Comparison of ENCODE assay signal across 23 cellular contexts in genomic region chr12:31021809-31022492, GRCh38. TPM values are rescaled to one million over a fixed set of nuclear protein-coding genes. Genes with fewer than 3 reads are reported as not detected.
A peak's percentile ranks its signal among the peaks of the same experiment; 100 is the strongest.
DNase-seq lines count a peak whose midpoint lies in the region; ATAC-seq, FAIRE-seq and TF ChIP-seq lines count a peak whose summit lies in the region.
"Had no signal": no experiment of that assay in that cellular context is flagged by ENCODE, and none has a peak within 500 bp of the region (broad histone marks: within the 10 kb centered on the region; RNA-seq: fewer than 3 reads in every experiment).

No MANE protein-coding gene starts in this region.

- no peak overlapping the region for H3K4me3 ChIP-seq in H1 (ENCODE audit: extremely low read depth in 1 of 4, insufficient read depth in 2 of 4, low read depth in 3 of 4, low read length in 4 of 4)
- H3K4me3 ChIP-seq: left ventricle myocardium inferior, neural progenitor cell, psoas muscle, suprapubic skin had no signal

- H4K8ac ChIP-seq in H1 (ENCODE audit: extremely low read depth, insufficient read depth, low read length): no peak overlapping the region

- 84% methylated on average over 4 of the region's 4 CpGs; no CpG with 5 or more reads in 1 of the 2 experiments for WGBS in H1 (ENCODE audit: extremely low coverage in 1 of 2, insufficient coverage in 1 of 2, insufficient read length in 1 of 2, insufficient replicate concordance in 2 of 2, low coverage in 1 of 2, low lambda C conversion rate in 2 of 2, missing lambda C conversion rate in 1 of 2), 2 experiments

- no peak for ATAC-seq in GM21390 (IDR thresholded peaks at IDR 0.05; ENCODE audit: unreplicated experiment)
- ATAC-seq: psoas muscle had no signal

- no peak overlapping the region for H2AFZ ChIP-seq in H1 (ENCODE audit: low read length)
- H2AFZ ChIP-seq: neural progenitor cell had no signal

- H3K79me1 ChIP-seq in H1 (ENCODE audit: low read depth, low read length): no peaks in the 10 kb centered on the region

- peak; percentile 20 to 29; a peak in 2 of 4 replicates for TF ChIP-seq RAD21 in H1 (IDR thresholded peaks at IDR 0.05 in 1 of 2, conservative IDR thresholded peaks at IDR 0.05 in 1 of 2; ENCODE audit: low read depth in 2 of 2, low read length in 2 of 2)

- no peak overlapping the region for H2BK5ac ChIP-seq in H1 (ENCODE audit: low read depth, low read length)

- H2AK5ac ChIP-seq in H1 (ENCODE audit: low read depth, low read length): no peak overlapping the region

- no peaks in the 10 kb centered on the region for H3K27me3 ChIP-seq in H1 (replicated peaks in 1 of 4; ENCODE audit: control insufficient read depth in 3 of 4, extremely low read depth in 1 of 4, insufficient read depth in 3 of 4, low read length in 3 of 4)
- H3K27me3 ChIP-seq: neural progenitor cell, suprapubic skin had no signal

- no peak; a peak in 1 of 4 replicates for TF ChIP-seq CTCF in H1 (IDR thresholded peaks at IDR 0.05; ENCODE audit: control extremely low read depth in 1 of 3, insufficient read depth in 1 of 3, low read depth in 1 of 3, low read length in 3 of 3)

- no peak for TF ChIP-seq EP300 in H1 (IDR thresholded peaks at IDR 0.05; ENCODE audit: borderline replicate concordance in 1 of 2, low read depth in 2 of 2, low read length in 2 of 2)

- H3K79me2 ChIP-seq in H1 (ENCODE audit: control insufficient read depth in 1 of 2, insufficient read depth in 2 of 2, low read length in 2 of 2): no peaks in the 10 kb centered on the region

- H3K4me1 ChIP-seq in H1 (replicated peaks in 1 of 4; ENCODE audit: control insufficient read depth in 3 of 4, insufficient read depth in 4 of 4, low read length in 3 of 4): no peaks in the 10 kb centered on the region
- H3K4me1 ChIP-seq: left ventricle myocardium inferior, neural progenitor cell, psoas muscle had no signal

- no peaks in the 10 kb centered on the region; a peak in 1 of 4 replicates for H3K9me3 ChIP-seq in H1 (ENCODE audit: insufficient read depth in 2 of 2, low read depth in 1 of 2, low read length in 1 of 2)
- H3K9me3 ChIP-seq: psoas muscle, suprapubic skin had no signal

- H3K27ac ChIP-seq in H1 (ENCODE audit: low read depth, low read length): no peak overlapping the region
- H3K27ac ChIP-seq: left ventricle myocardium inferior, neural progenitor cell, psoas muscle, suprapubic skin had no signal

- DNase-seq in NCI-H1417 (lab: John Stamatoyannopoulos, UW): peak in 2 of 3 experiments; percentile 14 to 39
- DNase-seq in NCI-H1417 treated with DMSO at 0.1 percent for 48 hours (lab: John Stamatoyannopoulos, UW): no peak
- DNase-seq in NCI-H526 treated with DMSO at 0.1 percent for 48 hours (lab: John Stamatoyannopoulos, UW): peak; percentile 77
- DNase-seq in H1 (ENCODE audit: low read depth in 1 of 2, low spot score in 2 of 2): peak in 1 of 2 experiments; percentile 17
- DNase-seq in renal cortical epithelial cell (ENCODE audit: low read depth): peak; percentile 27
- DNase-seq in GM19240 (ENCODE audit: insufficient read length, low spot score): no peak
- no peak for DNase-seq in MV-4-11 (lab: John Stamatoyannopoulos, UW)
- DNase-seq: activated CD4-positive, alpha-beta T cell treated with anti-CD3 and anti-CD28 coated beads, Interleukin-2, amount 50 U/mL, for 4 hours; activated T-cell treated with anti-CD3 and anti-CD28 coated beads for 4 hours; amygdala; DMS 273 treated with DMSO at 0.1 percent for 48 hours; foreskin melanocyte; GOT3; left ventricle myocardium inferior; NCI-H2107; psoas muscle; SHP77; stimulated activated CD4-positive, alpha-beta T cell treated with anti-CD3 and anti-CD28 coated beads, Interleukin-12 subunit alpha, Interleukin-12 subunit beta, amount 100 ng/mL, for 4 hours; T-helper 1 cell had no signal

- no peaks in the 10 kb centered on the region; a peak in 1 of 8 replicates for H3K36me3 ChIP-seq in H1 (ENCODE audit: control insufficient read depth in 2 of 4, insufficient read depth in 4 of 4, low read length in 3 of 4)
- H3K36me3 ChIP-seq: left ventricle myocardium inferior, neural progenitor cell, suprapubic skin had no signal

- FAIRE-seq in H1 (lab: Jason Lieb, UNC): no peak
- FAIRE-seq: A204.1 had no signal

- TF ChIP-seq POLR2A in H1 (IDR thresholded peaks at IDR 0.05; ENCODE audit: control extremely low read depth in 1 of 2, low read depth in 2 of 2, low read length in 2 of 2): no peak

- H3K56ac ChIP-seq in H1 (replicated peaks; ENCODE audit: insufficient read length, low read depth, low read length): no peak overlapping the region

- H3K14ac ChIP-seq in H1 (ENCODE audit: insufficient read length): no peak overlapping the region

- no peak overlapping the region for H2BK12ac ChIP-seq in H1 (ENCODE audit: low read depth, low read length)

- no peak overlapping the region for H3K4ac ChIP-seq in H1 (replicated peaks; ENCODE audit: insufficient read length, low read depth, low read length)

- H4K91ac ChIP-seq in H1 (replicated peaks; ENCODE audit: insufficient read length, low read length): no peak overlapping the region

- no peak overlapping the region for H2BK15ac ChIP-seq in H1 (ENCODE audit: low read length)

- CTCF ChIA-PET in H1 (lab: Charles Lee; ENCODE audit: partially characterized antibody): interaction anchor here (0.6 to 3.1 kb wide), 18 partner anchors 9 to 225 kb away, joined by 3 to 14 read pairs (median 4); partner anchors contain the start of gene DDX11

- peaks cover 3% of the 10 kb centered on the region; the same call in 1 of the 2 replicates for H3K23me2 ChIP-seq in H1 (ENCODE audit: low read depth, low read length)

- H3K4me2 ChIP-seq in H1 (ENCODE audit: insufficient read depth in 1 of 2, low read depth in 2 of 2, low read length in 2 of 2): no peak overlapping the region
- H3K4me2 ChIP-seq: neural progenitor cell had no signal

- H4K20me1 ChIP-seq in H1 (replicated peaks in 1 of 2; ENCODE audit: control insufficient read depth in 1 of 2, insufficient read depth in 2 of 2, low read length in 2 of 2): no peaks in the 10 kb centered on the region

- H2BK20ac ChIP-seq in H1 (ENCODE audit: low read length): no peak overlapping the region

- H3K9ac ChIP-seq in H1 (replicated peaks in 1 of 4; ENCODE audit: extremely low read depth in 1 of 4, low read depth in 3 of 4, low read length in 3 of 4): no peak overlapping the region
- H3K9ac ChIP-seq: neural progenitor cell had no signal

- H2BK120ac ChIP-seq in H1 (replicated peaks; ENCODE audit: low read depth, low read length): no peak overlapping the region

- H3K18ac ChIP-seq in H1 (ENCODE audit: extremely low read depth, low read length): no peak overlapping the region

- H4K5ac ChIP-seq in H1 (ENCODE audit: insufficient read length, low read depth, low read length): no peak overlapping the region

- POLR2A ChIA-PET in H1 (lab: Charles Lee; ENCODE audit: partially characterized antibody): interaction anchor here (0.9 kb wide), 1 partner anchor 53 kb away, joined by 3 read pairs; no protein-coding TSS in a partner anchor

- no peak overlapping the region for H3K23ac ChIP-seq in H1 (ENCODE audit: insufficient read length)

TF ChIP-seq in H1, 55 proteins besides CTCF, POLR2A, EP300 and RAD21:
- TF ChIP-seq FOSL1 (IDR thresholded peaks at IDR 0.05; ENCODE audit: insufficient read depth, low read depth, low read length) (no peak), EZH2 (IDR thresholded peaks at IDR 0.05; ENCODE audit: low read depth, low read length, severe bottlenecking) (no peak)

RNA-seq across cellular contexts. Expression of gene DDX11, which starts 51.7 kb away (rescaled TPM):
- total RNA-seq in H1 (2021; fragmentation: NEBNext Ultra II Directional; extraction: Animal tissue kit (Norgen Biotek cat#: 25700)): 135 and 141 TPM in 2 replicates
- polyA plus RNA-seq in H1 (2011; rRNA removed): 61.6 and 77.3 TPM in 2 replicates
- polyA plus RNA-seq in H1 (2011; cell fraction: cytosol; rRNA removed): 89.6 TPM
- 466 TPM for polyA plus RNA-seq in H1 (2011; cell fraction: nucleus; rRNA removed)
- polyA plus RNA-seq in H1 (2012, experiment 1 of 2): 106 to 121 TPM (median 117 TPM) in 4 replicates
- polyA plus RNA-seq in H1 (2012, experiment 2 of 2): 60.6 TPM
- polyA plus RNA-seq in H1 (2013, experiment 1 of 2): 52.1 TPM
- 44.4 TPM for polyA plus RNA-seq in H1 (2013, experiment 2 of 2)
- polyA minus RNA-seq in H1 (2011; rRNA and poly(A)+ RNA removed): 107 and 110 TPM in 2 replicates
- polyA minus RNA-seq in H1 (2011; cell fraction: cytosol; rRNA and poly(A)+ RNA removed): 61.2 TPM
- polyA minus RNA-seq in H1 (2011; cell fraction: nucleus; rRNA and poly(A)+ RNA removed): 182 TPM
- 10.8 and 19.8 TPM in 2 replicates for total RNA-seq in renal cortical epithelial cell

Comparison
In these comparisons a context has a peak if more than half of its experiments do, and no peak if none do; other contexts are left out.
1. DNase-seq: peak in NCI-H1417 (2 of 3), NCI-H526 treated with DMSO at 0.1 percent for 48 hours (single experiment) and renal cortical epithelial cell (single experiment); none in NCI-H1417 treated with DMSO at 0.1 percent for 48 hours (single experiment), GM19240 (single experiment) and MV-4-11 (single experiment).